Comparison of ENCODE assay signal across 25 cellular contexts in genomic region chr5:116518423-116518822, GRCh38. TPM values are rescaled to one million over a fixed set of nuclear protein-coding genes. Genes with fewer than 3 reads are reported as not detected.
DNase-seq lines count a peak whose midpoint lies in the region; ATAC-seq and TF ChIP-seq lines count a peak whose summit lies in the region.
"Had no signal": no experiment of that assay in that cellular context is flagged by ENCODE, and none has a peak within 500 bp of the region (broad histone marks: within the 10 kb centered on the region; RNA-seq: fewer than 3 reads in every experiment).

No MANE protein-coding gene starts in this region.

- H3K4me3 ChIP-seq in HUES64 (ENCODE audit: low read length) (no peak overlapping the region), epithelial cell of esophagus (ENCODE audit: low read length) (no peak overlapping the region)
- H3K4me3 ChIP-seq: cardiac muscle cell, K562, lower lobe of right lung, MG63, Peyer's patch, SJCRH30 had no signal

- 47% methylated on average over 3 of the region's 3 CpGs for WGBS in HUES64

- H3K27ac Mint-ChIP-seq in nephron progenitor cell = peak overlapping the region; percentile 73
- H3K27ac Mint-ChIP-seq: activated naive CD4-positive, alpha-beta T cell treated with anti-CD3 and anti-CD28 coated beads for 36 hours; activated T-cell treated with anti-CD3 and anti-CD28 coated beads, Interleukin-2, amount 50 U/mL, for 24 hours; CD14-positive monocyte; HFFc6 had no signal

- H3K4me3 Mint-ChIP-seq in nephron progenitor cell = no peak overlapping the region
- H3K4me3 Mint-ChIP-seq: activated naive CD4-positive, alpha-beta T cell treated with anti-CD3 and anti-CD28 coated beads for 36 hours; activated T-cell treated with anti-CD3 and anti-CD28 coated beads, Interleukin-2, amount 50 U/mL, for 24 hours; CD14-positive monocyte; HFFc6 had no signal

- H3K9ac ChIP-seq in ES-I3 (ENCODE audit: low read depth, low read length) (peak overlapping the region; percentile 9; the same call in 1 of the 2 replicates), HUES64 (ENCODE audit: low read depth, low read length) (no peak overlapping the region)

- peaks cover 82% of the 10 kb centered on the region for H3K4me1 Mint-ChIP-seq in nephron progenitor cell
- H3K4me1 Mint-ChIP-seq: CD14-positive monocyte had no signal

- DNase-seq in epithelial cell of esophagus (ENCODE audit: low read depth) = peak; percentile 76
- no peak for DNase-seq in nephron progenitor cell
- DNase-seq in ACHN = no peak
- DNase-seq: activated CD4-positive, alpha-beta T cell treated with anti-CD3 and anti-CD28 coated beads for 4 hours; activated naive CD4-positive, alpha-beta T cell treated with anti-CD3 and anti-CD28 coated beads for 36 hours; activated T-cell treated with anti-CD3 and anti-CD28 coated beads, Interleukin-2, amount 50 U/mL, for 24 hours; amniotic stem cell; cortex of kidney; HFFc6; kidney; lower lobe of right lung; MG63; NCI-H146; NCI-H510A treated with DMSO at 0.1 percent for 48 hours; occipital lobe; SJCRH30; stimulated activated CD4-positive, alpha-beta T cell treated with anti-CD3 and anti-CD28 coated beads, Interleukin-1b, Interleukin-23, amount 100 ng/mL, for 48 hours had no signal

- H3K9me3 Mint-ChIP-seq in nephron progenitor cell = peaks cover 4% of the 10 kb centered on the region
- H3K9me3 Mint-ChIP-seq: activated naive CD4-positive, alpha-beta T cell treated with anti-CD3 and anti-CD28 coated beads for 36 hours; HFFc6 had no signal

- H3K36me3 ChIP-seq in ES-I3 (ENCODE audit: insufficient read depth, low read length) (peaks cover 14% of the 10 kb centered on the region), HUES64 (ENCODE audit: insufficient read depth, low read length) (peaks cover 29% of the 10 kb centered on the region)
- H3K36me3 ChIP-seq: cardiac muscle cell, lower lobe of right lung, MG63, Peyer's patch had no signal

- peaks cover 75% of the 10 kb centered on the region for H3K4me1 ChIP-seq in ES-I3 (ENCODE audit: insufficient read depth, low read length)
- H3K4me1 ChIP-seq in HUES64 (ENCODE audit: insufficient read depth, low read length) = peaks cover 77% of the 10 kb centered on the region

- ATAC-seq in GM19324 (IDR thresholded peaks at IDR 0.05; ENCODE audit: low FRiP score, unreplicated experiment) = no peak
- no peak for ATAC-seq in HG02870 (IDR thresholded peaks at IDR 0.05; ENCODE audit: unreplicated experiment)
- ATAC-seq: K562, lower lobe of right lung had no signal

- H3K36me3 Mint-ChIP-seq in nephron progenitor cell (ENCODE audit: low read depth) = peaks cover 37% of the 10 kb centered on the region
- H3K36me3 Mint-ChIP-seq: CD14-positive monocyte had no signal

- TF ChIP-seq CTCF in epithelial cell of esophagus (IDR thresholded peaks at IDR 0.05; ENCODE audit: insufficient read depth, low read depth, low read length, missing control alignments) (no peak), nephron progenitor cell (IDR thresholded peaks at IDR 0.05) (no peak)

- H3K27me3 ChIP-seq in HUES64 (ENCODE audit: insufficient read depth, low read length) = no peaks in the 10 kb centered on the region
- H3K27me3 ChIP-seq: cardiac muscle cell, Peyer's patch, SJCRH30 had no signal

- in situ Hi-C loops in ACHN (cut with HindIII; ENCODE audit: low pct_ligation_motif_present, low pct_unique_long_range_greater_than_20kb, low sequenced_read_pairs) = no loop called here

- H3K27me3 Mint-ChIP-seq in nephron progenitor cell (ENCODE audit: low read depth, poor library complexity) = no peaks in the 10 kb centered on the region
- H3K27me3 Mint-ChIP-seq: activated T-cell treated with anti-CD3 and anti-CD28 coated beads, Interleukin-2, amount 50 U/mL, for 24 hours had no signal

- H3K9me3 ChIP-seq in ES-I3 (ENCODE audit: control insufficient read depth, insufficient read depth, low read length) = no peaks in the 10 kb centered on the region
- H3K9me3 ChIP-seq in HUES64 (ENCODE audit: insufficient read depth, low read depth, low read length) = no peaks in the 10 kb centered on the region
- H3K9me3 ChIP-seq: lower lobe of right lung, MG63, Peyer's patch, SJCRH30 had no signal

- 0 out of 2 replicates have a peak overlapping the region, but pooled peaks have one; percentile 10 for H3K27ac ChIP-seq in HUES64 (ENCODE audit: low read depth, low read length)
- H3K27ac ChIP-seq: cardiac muscle cell, lower lobe of right lung, Peyer's patch, SJCRH30 had no signal

RNA-seq across cellular contexts. Expression of gene SEMA6A, which starts 56.2 kb away (rescaled TPM):
- polyA plus RNA-seq in HUES64 (2013, experiment 1 of 2) = 146 TPM
- polyA plus RNA-seq in HUES64 (2013, experiment 2 of 2) = 175 TPM
